ENCODE assay signal across 18 cellular contexts in genomic region chr3:197404754-197405153, GRCh38.
"Had no signal": no experiment of that assay in that cellular context is flagged by ENCODE, and none has a peak within 500 bp of the region (broad histone marks: within the 10 kb centered on the region; RNA-seq: fewer than 3 reads in every experiment).

No MANE protein-coding gene starts in this region.

- H3K27me3 ChIP-seq: gastrocnemius medialis, heart right ventricle, neutrophil, right atrium auricular region had no signal

- H3K27ac Mint-ChIP-seq: naive thymus-derived CD8-positive, alpha-beta T cell had no signal

- ATAC-seq: esophagus mucosa; gastrocnemius medialis; mucosa of descending colon; naive thymus-derived CD8-positive, alpha-beta T cell had no signal

- H3K4me1 Mint-ChIP-seq: naive thymus-derived CD8-positive, alpha-beta T cell had no signal

- H3K27me3 Mint-ChIP-seq: naive thymus-derived CD8-positive, alpha-beta T cell had no signal

- H3K9me3 ChIP-seq: gastrocnemius medialis, mucosa of descending colon, neutrophil, right atrium auricular region had no signal

- DNase-seq: central memory CD4-positive, alpha-beta T cell; cortex of kidney; effector memory CD4-positive, alpha-beta T cell; gastrocnemius medialis; heart right ventricle; hypothalamus; islet precursor cell; mammary epithelial cell; mucosa of descending colon; naive thymus-derived CD8-positive, alpha-beta T cell; small intestine; stimulated activated CD4-positive, alpha-beta T cell treated with anti-CD3 and anti-CD28 coated beads, Interleukin-2, amount 100 ng/mL, for 48 hours; stimulated activated naive CD4-positive, alpha-beta T cell treated with Interleukin-2 at 50 U/mL for 16 hours had no signal

- H3K36me3 ChIP-seq: gastrocnemius medialis, heart right ventricle, neutrophil, right atrium auricular region had no signal

- H3K4me3 Mint-ChIP-seq: naive thymus-derived CD8-positive, alpha-beta T cell had no signal

- FAIRE-seq: endometrium, small intestine, urothelium cell line had no signal

- H3K36me3 Mint-ChIP-seq: naive thymus-derived CD8-positive, alpha-beta T cell had no signal

- H3K27ac ChIP-seq: gastrocnemius medialis, heart right ventricle, neutrophil, right atrium auricular region had no signal

- H3K4me3 ChIP-seq: gastrocnemius medialis, heart right ventricle, mucosa of descending colon, right atrium auricular region had no signal
